Comparison of ENCODE assay signal across 1 cellular context in genomic region chr1:12478612-12478985, GRCh38.
TF ChIP-seq lines count a peak whose summit lies in the region.

No MANE protein-coding gene starts in this region.

TF ChIP-seq in SK-N-SH, 30 proteins besides CTCF, POLR2A, EP300 and RAD21 (continued from another document):
- no peak for TF ChIP-seq REST (IDR thresholded peaks at IDR 0.05; ENCODE audit: low read depth, low read length)
- TF ChIP-seq TCF12 (IDR thresholded peaks at IDR 0.05): no peak
- TF ChIP-seq MXI1 (IDR thresholded peaks at IDR 0.05; ENCODE audit: low read depth, low read length): no peak
TF ChIP-seq in SK-N-SH: peak in this region for 0.
